ENCODE assay signal across 14 cellular contexts in genomic region chr6:104625536-104625935, GRCh38.
A peak's percentile ranks its signal among the peaks of the same experiment; 100 is the strongest.
DNase-seq lines count a peak whose midpoint lies in the region; ATAC-seq and TF ChIP-seq lines count a peak whose summit lies in the region.
"Had no signal": no experiment of that assay in that cellular context is flagged by ENCODE, and none has a peak within 500 bp of the region (broad histone marks: within the 10 kb centered on the region; RNA-seq: fewer than 3 reads in every experiment).

No MANE protein-coding gene starts in this region.

- no peaks in the 10 kb centered on the region for H3K36me3 Mint-ChIP-seq in activated T-helper 1 cell treated with anti-CD3 and anti-CD28 coated beads, Interleukin-12 subunit alpha, Interleukin-12 subunit beta, Interleukin-2, Interleukin-4 antibody, amounts not matched to agents 30 ng/mL and 10 ng/mL and 1 ng/mL, durations not matched to agents 14 hours and 24 hours and 36 hours (ENCODE audit: low read depth)

- H3K9me3 Mint-ChIP-seq in activated T-helper 1 cell treated with anti-CD3 and anti-CD28 coated beads, Interleukin-12 subunit alpha, Interleukin-12 subunit beta, Interleukin-2, Interleukin-4 antibody, amounts not matched to agents 30 ng/mL and 10 ng/mL and 1 ng/mL, durations not matched to agents 14 hours and 24 hours and 36 hours, result no peaks in the 10 kb centered on the region
- H3K9me3 Mint-ChIP-seq: nephron progenitor cell had no signal

- H3K4me3 ChIP-seq in SJSA1 (no peak overlapping the region), fibroblast of villous mesenchyme (ENCODE audit: low read depth, low read length) (no peak overlapping the region), skeletal muscle cell (ENCODE audit: low read depth, low read length) (no peak overlapping the region)

- no peaks in the 10 kb centered on the region for H3K36me3 ChIP-seq in SJSA1

- no peak for ATAC-seq in HG02970 (IDR thresholded peaks at IDR 0.05; ENCODE audit: low FRiP score, unreplicated experiment)

- no peak overlapping the region for H3K4me3 Mint-ChIP-seq in activated T-helper 1 cell treated with anti-CD3 and anti-CD28 coated beads, Interleukin-12 subunit alpha, Interleukin-12 subunit beta, Interleukin-2, Interleukin-4 antibody, amounts not matched to agents 30 ng/mL and 10 ng/mL and 1 ng/mL, durations not matched to agents 14 hours and 24 hours and 36 hours
- H3K4me3 Mint-ChIP-seq: nephron progenitor cell had no signal

- intact Hi-C loops in activated T-helper 1 cell treated with anti-CD3 and anti-CD28 coated beads, Interleukin-12 subunit alpha, Interleukin-12 subunit beta, Interleukin-2, Interleukin-4 antibody, amounts not matched to agents 30 ng/mL and 10 ng/mL and 1 ng/mL, durations not matched to agents 14 hours and 24 hours and 36 hours (cut with micrococcal nuclease), result no loop called here

- H3K4me1 ChIP-seq in SJSA1 (replicated peaks), result peaks cover 29% of the 10 kb centered on the region

- peak overlapping the region; percentile 82 for H3K27ac ChIP-seq in SJSA1

- H3K4me1 Mint-ChIP-seq in activated T-helper 1 cell treated with anti-CD3 and anti-CD28 coated beads, Interleukin-12 subunit alpha, Interleukin-12 subunit beta, Interleukin-2, Interleukin-4 antibody, amounts not matched to agents 30 ng/mL and 10 ng/mL and 1 ng/mL, durations not matched to agents 14 hours and 24 hours and 36 hours (ENCODE audit: low read depth), result no peaks in the 10 kb centered on the region
- H3K4me1 Mint-ChIP-seq: nephron progenitor cell had no signal

- peak; percentile 45 for DNase-seq in GM04503 (ENCODE audit: low read depth)
- peak; percentile 79 to 84 for DNase-seq in SJSA1 (ENCODE audit: low read depth in 1 of 2, low spot score in 2 of 2)
- peak; percentile 84 for DNase-seq in fibroblast of villous mesenchyme (ENCODE audit: low read depth)
- DNase-seq in skeletal muscle cell (ENCODE audit: low read depth), result peak; percentile 58
- no peak for DNase-seq in GF-D8 (lab: John Stamatoyannopoulos, UW)
- DNase-seq in NOMO-1 treated with DMSO at 0.1 percent for 48 hours (lab: John Stamatoyannopoulos, UW; ENCODE audit: unreplicated experiment), result no peak
- no peak for DNase-seq in activated T-helper 1 cell treated with anti-CD3 and anti-CD28 coated beads, Interleukin-12 subunit alpha, Interleukin-12 subunit beta, Interleukin-2, Interleukin-4 antibody, amounts not matched to agents 30 ng/mL and 10 ng/mL and 1 ng/mL, durations not matched to agents 14 hours and 24 hours and 36 hours (ENCODE audit: low spot score)
- DNase-seq: activated naive CD4-positive, alpha-beta T cell; Karpas-422; NCI-H2227 treated with DMSO at 0.1 percent for 48 hours; nephron progenitor cell; SHP77; stimulated activated naive CD4-positive, alpha-beta T cell treated with Interleukin-2 at 50 U/mL for 16 hours had no signal

- H3K27ac Mint-ChIP-seq in activated T-helper 1 cell treated with anti-CD3 and anti-CD28 coated beads, Interleukin-12 subunit alpha, Interleukin-12 subunit beta, Interleukin-2, Interleukin-4 antibody, amounts not matched to agents 30 ng/mL and 10 ng/mL and 1 ng/mL, durations not matched to agents 14 hours and 24 hours and 36 hours, result no peak overlapping the region
- H3K27ac Mint-ChIP-seq: nephron progenitor cell had no signal

- no peaks in the 10 kb centered on the region for H3K27me3 ChIP-seq in SJSA1 (replicated peaks)

- no peak for TF ChIP-seq CTCF in fibroblast of villous mesenchyme (IDR thresholded peaks at IDR 0.05; ENCODE audit: insufficient read depth, low read depth, low read length)

- H3K27me3 Mint-ChIP-seq in activated T-helper 1 cell treated with anti-CD3 and anti-CD28 coated beads, Interleukin-12 subunit alpha, Interleukin-12 subunit beta, Interleukin-2, Interleukin-4 antibody, amounts not matched to agents 30 ng/mL and 10 ng/mL and 1 ng/mL, durations not matched to agents 14 hours and 24 hours and 36 hours (ENCODE audit: insufficient read depth), result peaks cover 4% of the 10 kb centered on the region

- H3K9me3 ChIP-seq in SJSA1 (replicated peaks), result no peaks in the 10 kb centered on the region

Comparison
In these comparisons a context has a peak if more than half of its experiments do, and no peak if none do; other contexts are left out.
1. DNase-seq: peak in GM04503 (single experiment), SJSA1 (2 of 2), fibroblast of villous mesenchyme (single experiment) and skeletal muscle cell (single experiment); none in GF-D8 (single experiment), NOMO-1 treated with DMSO at 0.1 percent for 48 hours (single experiment) and activated T-helper 1 cell treated with anti-CD3 and anti-CD28 coated beads, Interleukin-12 subunit alpha, Interleukin-12 subunit beta, Interleukin-2, Interleukin-4 antibody, amounts not matched to agents 30 ng/mL and 10 ng/mL and 1 ng/mL, durations not matched to agents 14 hours and 24 hours and 36 hours (single experiment).